Comparison of ENCODE assay signal across 1 cellular context in the genomic region with DNA sequence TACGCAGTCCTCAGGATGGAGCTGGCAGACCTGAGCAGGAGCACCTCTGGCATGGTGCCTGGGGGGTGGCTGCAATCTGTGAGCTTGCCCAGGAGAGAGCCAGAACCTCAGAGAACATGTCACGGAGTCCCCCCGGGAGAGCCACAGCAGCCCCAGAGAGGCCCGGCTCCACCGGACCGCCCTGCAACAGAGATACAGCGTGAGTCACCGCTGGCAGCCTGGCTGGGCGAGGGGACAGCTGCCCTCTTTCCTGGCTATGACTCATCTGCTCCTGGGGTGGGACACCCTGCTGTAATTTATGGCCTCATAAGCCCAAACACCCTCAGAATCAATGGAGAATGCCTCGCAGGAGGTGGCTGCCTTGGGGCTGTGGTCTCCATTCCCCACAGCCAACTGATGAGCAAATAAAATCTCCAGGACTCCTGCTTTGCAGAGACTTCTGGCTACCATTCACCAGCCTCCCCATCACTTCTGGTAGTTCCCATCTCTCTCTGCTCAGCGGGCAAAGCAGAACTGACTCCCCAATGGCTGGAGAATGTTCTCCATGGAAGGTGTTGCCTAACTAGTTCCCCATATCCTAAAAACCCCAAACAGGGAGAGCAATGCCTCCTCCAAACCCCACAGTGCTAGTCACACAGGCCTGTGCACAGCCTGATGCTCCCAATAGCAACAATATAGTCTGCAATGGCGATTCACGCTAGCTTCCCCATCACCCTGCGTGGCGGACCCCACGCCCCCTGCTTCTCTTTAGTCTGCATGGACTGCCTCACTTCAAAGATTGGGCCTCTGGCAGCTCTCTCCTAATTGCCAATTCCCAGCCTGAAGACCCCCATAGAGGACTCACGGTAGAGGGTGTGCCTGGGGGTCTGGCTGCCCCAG.
TF ChIP-seq lines count a peak whose summit lies in the region.

No MANE protein-coding gene starts in this region.

TF ChIP-seq in K562, 482 proteins besides CTCF, POLR2A, EP300 and RAD21 (continues in another document):
- peak; percentile 88 for TF ChIP-seq ARID1B (IDR thresholded peaks at IDR 0.05)
- TF ChIP-seq RERE (CRISPR knock-in tag; IDR thresholded peaks at IDR 0.05; ENCODE audit: borderline replicate concordance): no peak
- TF ChIP-seq UBTF (IDR thresholded peaks at IDR 0.05; ENCODE audit: borderline replicate concordance in 1 of 2, low read depth in 2 of 2, low read length in 2 of 2): 0 out of 4 replicates have a peak, but pooled peaks of 1 of the 2 experiments have one; percentile 23
- no peak for TF ChIP-seq DDX20 (tag; IDR thresholded peaks at IDR 0.05; ENCODE audit: low read depth)
- TF ChIP-seq, protein P1, sequence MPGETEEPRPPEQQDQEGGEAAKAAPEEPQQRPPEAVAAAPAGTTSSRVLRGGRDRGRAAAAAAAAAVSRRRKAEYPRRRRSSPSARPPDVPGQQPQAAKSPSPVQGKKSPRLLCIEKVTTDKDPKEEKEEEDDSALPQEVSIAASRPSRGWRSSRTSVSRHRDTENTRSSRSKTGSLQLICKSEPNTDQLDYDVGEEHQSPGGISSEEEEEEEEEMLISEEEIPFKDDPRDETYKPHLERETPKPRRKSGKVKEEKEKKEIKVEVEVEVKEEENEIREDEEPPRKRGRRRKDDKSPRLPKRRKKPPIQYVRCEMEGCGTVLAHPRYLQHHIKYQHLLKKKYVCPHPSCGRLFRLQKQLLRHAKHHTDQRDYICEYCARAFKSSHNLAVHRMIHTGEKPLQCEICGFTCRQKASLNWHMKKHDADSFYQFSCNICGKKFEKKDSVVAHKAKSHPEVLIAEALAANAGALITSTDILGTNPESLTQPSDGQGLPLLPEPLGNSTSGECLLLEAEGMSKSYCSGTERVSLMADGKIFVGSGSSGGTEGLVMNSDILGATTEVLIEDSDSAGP (CRISPR knock-in tag; IDR thresholded peaks at IDR 0.05): no peak
- TF ChIP-seq SMARCA4 (IDR thresholded peaks at IDR 0.05): peak; percentile 88
- TF ChIP-seq SFPQ (IDR thresholded peaks at IDR 0.05; ENCODE audit: low read depth, low read length): no peak
- no peak for TF ChIP-seq ZNF24 (IDR thresholded peaks at IDR 0.05)
- no peak for TF ChIP-seq ETS2 (tag; IDR thresholded peaks at IDR 0.05; ENCODE audit: borderline replicate concordance, poor library complexity, severe bottlenecking)
- TF ChIP-seq ZNF146 (CRISPR knock-in tag; IDR thresholded peaks at IDR 0.05; ENCODE audit: unreplicated experiment): no peak
- no peak for TF ChIP-seq CEBPB (tag; IDR thresholded peaks at IDR 0.05)
- TF ChIP-seq ARID3A (IDR thresholded peaks at IDR 0.05; ENCODE audit: borderline replicate concordance, low read depth, low read length): no peak
- peak in 1 of 2 experiments; percentile 40; a peak in 1 of 4 replicates for TF ChIP-seq RCOR1 (IDR thresholded peaks at IDR 0.05; ENCODE audit: borderline replicate concordance in 1 of 2, low read depth in 2 of 2, low read length in 2 of 2)
- no peak for TF ChIP-seq FOXJ3 (CRISPR knock-in tag; IDR thresholded peaks at IDR 0.05)
- TF ChIP-seq NELFE (IDR thresholded peaks at IDR 0.05; ENCODE audit: insufficient read depth, insufficient read length): no peak
- TF ChIP-seq MTF1 (CRISPR knock-in tag; IDR thresholded peaks at IDR 0.05; ENCODE audit: borderline replicate concordance): no peak
- TF ChIP-seq STAT5A (IDR thresholded peaks at IDR 0.05; ENCODE audit: borderline replicate concordance, low read length): no peak
- TF ChIP-seq JUND (IDR thresholded peaks at IDR 0.05; ENCODE audit: borderline replicate concordance, low read depth, low read length): peak; percentile 99
- TF ChIP-seq JUND (tag; IDR thresholded peaks at IDR 0.05; ENCODE audit: borderline replicate concordance, low read depth, low read length): peak; percentile 94; the same call in 2 of the 3 replicates
- no peak for TF ChIP-seq SMC3 (conservative IDR thresholded peaks at IDR 0.05; ENCODE audit: insufficient read depth, low read depth, low read length)
- TF ChIP-seq RFX1 (IDR thresholded peaks at IDR 0.05): no peak
- no peak for TF ChIP-seq ZNF609 (CRISPR knock-in tag; IDR thresholded peaks at IDR 0.05; ENCODE audit: borderline replicate concordance)
- TF ChIP-seq, protein P2, sequence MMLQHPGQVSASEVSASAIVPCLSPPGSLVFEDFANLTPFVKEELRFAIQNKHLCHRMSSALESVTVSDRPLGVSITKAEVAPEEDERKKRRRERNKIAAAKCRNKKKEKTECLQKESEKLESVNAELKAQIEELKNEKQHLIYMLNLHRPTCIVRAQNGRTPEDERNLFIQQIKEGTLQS (IDR thresholded peaks at IDR 0.05): peak; percentile 97
- TF ChIP-seq, protein P2 (CRISPR knock-in tag; conservative IDR thresholded peaks at IDR 0.05): no peak
- no peak for TF ChIP-seq ZNF764 (CRISPR knock-in tag; IDR thresholded peaks at IDR 0.05; ENCODE audit: low read depth)
- no peak for TF ChIP-seq HOXB6 (CRISPR knock-in tag; IDR thresholded peaks at IDR 0.05; ENCODE audit: borderline replicate concordance)
- 0 out of 2 replicates have a peak, but pooled peaks have one; percentile 33 for TF ChIP-seq POLR2G (IDR thresholded peaks at IDR 0.05; ENCODE audit: low read depth, low read length)
- TF ChIP-seq HDAC6 (IDR thresholded peaks at IDR 0.05; ENCODE audit: low read depth, low read length): no peak
- TF ChIP-seq RHOXF2B (CRISPR knock-in tag; conservative IDR thresholded peaks at IDR 0.05): no peak
- TF ChIP-seq STAG1 (CRISPR knock-in tag; IDR thresholded peaks at IDR 0.05; ENCODE audit: borderline replicate concordance): no peak
- no peak for TF ChIP-seq TAL1 (IDR thresholded peaks at IDR 0.05)
- no peak for TF ChIP-seq MYBL2 (IDR thresholded peaks at IDR 0.05; ENCODE audit: low read depth)
- TF ChIP-seq MYBL2 (CRISPR knock-in tag; IDR thresholded peaks at IDR 0.05; ENCODE audit: borderline replicate concordance): no peak
- TF ChIP-seq, protein P3, sequence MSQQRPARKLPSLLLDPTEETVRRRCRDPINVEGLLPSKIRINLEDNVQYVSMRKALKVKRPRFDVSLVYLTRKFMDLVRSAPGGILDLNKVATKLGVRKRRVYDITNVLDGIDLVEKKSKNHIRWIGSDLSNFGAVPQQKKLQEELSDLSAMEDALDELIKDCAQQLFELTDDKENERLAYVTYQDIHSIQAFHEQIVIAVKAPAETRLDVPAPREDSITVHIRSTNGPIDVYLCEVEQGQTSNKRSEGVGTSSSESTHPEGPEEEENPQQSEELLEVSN (IDR thresholded peaks at IDR 0.05; ENCODE audit: borderline replicate concordance in 1 of 2, extremely low read depth in 1 of 2, insufficient read depth in 1 of 2, insufficient read length in 1 of 2, low read depth in 1 of 2, low read length in 1 of 2, poor library complexity in 1 of 2, severe bottlenecking in 1 of 2): no peak
